ENCODE assay signal across 1 cellular context in the genomic region with DNA sequence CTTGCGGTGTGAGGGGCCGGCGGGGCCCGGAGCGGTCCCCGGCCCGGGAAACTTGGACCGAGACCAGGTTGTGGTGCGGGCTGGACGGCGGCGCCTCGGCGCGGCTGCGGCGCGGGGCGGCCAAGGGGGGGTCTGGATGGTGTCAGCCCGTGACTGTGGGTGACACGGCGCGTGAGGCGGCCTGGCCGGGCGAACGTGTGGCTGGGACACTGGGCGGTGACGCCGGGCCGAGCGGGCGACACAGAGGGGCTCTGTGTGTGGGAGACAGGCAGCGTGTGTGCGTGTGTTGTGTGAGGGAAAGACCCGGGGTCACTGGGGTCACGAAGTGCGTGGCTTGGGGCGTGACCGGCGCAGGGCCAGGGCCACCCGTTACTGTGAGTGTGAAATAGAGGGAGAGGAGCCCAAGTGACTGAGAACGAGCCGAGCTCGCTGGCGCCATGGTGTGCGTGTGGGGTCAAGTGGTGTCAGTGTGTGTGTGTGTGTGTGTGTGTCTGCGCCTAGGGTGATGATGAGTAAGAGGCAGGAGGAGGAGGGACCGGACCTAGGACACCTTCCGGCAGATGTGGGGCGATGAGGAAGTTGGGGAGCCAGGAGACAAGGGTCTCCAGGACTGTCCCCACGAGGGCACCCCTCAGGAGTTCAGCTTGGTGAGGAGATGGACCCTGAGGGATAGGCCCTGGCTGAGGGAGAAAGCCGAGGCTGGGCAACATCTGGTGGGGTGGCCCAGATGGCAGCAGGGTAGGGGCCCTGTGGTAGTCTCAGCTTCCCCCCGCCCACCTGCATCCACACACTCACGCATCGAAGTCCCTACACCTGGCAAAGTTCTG.
TF ChIP-seq lines count a peak whose summit lies in the region.

No MANE protein-coding gene starts in this region.

TF ChIP-seq in K562, 482 proteins besides CTCF, POLR2A, EP300 and RAD21 (continued from another document and continues in another):
- TF ChIP-seq SMARCA5 (IDR thresholded peaks at IDR 0.05) (peak; percentile 74; the same call in 1 of the 2 replicates), SMARCB1 (IDR thresholded peaks at IDR 0.05; ENCODE audit: insufficient read length, low read depth) (no peak), GATA2 (CRISPR knock-in tag; IDR thresholded peaks at IDR 0.05) (no peak), HBP1 (CRISPR knock-in tag; IDR thresholded peaks at IDR 0.05) (peak; percentile 91; the same call in 1 of the 2 replicates), HMG20B (CRISPR knock-in tag; IDR thresholded peaks at IDR 0.05) (no peak), ZNF57 (CRISPR knock-in tag; IDR thresholded peaks at IDR 0.05) (no peak), ZNF398 (CRISPR knock-in tag; IDR thresholded peaks at IDR 0.05) (no peak), RREB1 (CRISPR knock-in tag; IDR thresholded peaks at IDR 0.05) (no peak), TEAD2 (tag; IDR thresholded peaks at IDR 0.05) (no peak), TBP (optimal IDR thresholded peaks at IDR 0.05; ENCODE audit: low read depth, low read length) (peak; percentile 58), CREB1 (IDR thresholded peaks at IDR 0.05) (no peak), CREB1 (CRISPR knock-in tag; IDR thresholded peaks at IDR 0.05) (peak; percentile 62), RFX7 (CRISPR knock-in tag; IDR thresholded peaks at IDR 0.05) (no peak), POLR2G (IDR thresholded peaks at IDR 0.05; ENCODE audit: low read depth, low read length) (peak; percentile 44), BRF2 (IDR thresholded peaks at IDR 0.05; ENCODE audit: borderline replicate concordance, insufficient read depth, insufficient read length) (no peak), NFRKB (IDR thresholded peaks at IDR 0.05; ENCODE audit: low read depth) (0 out of 2 replicates have a peak, but pooled peaks have one; percentile 40), FOXK2 (conservative IDR thresholded peaks at IDR 0.05 in 1 of 2, IDR thresholded peaks at IDR 0.05 in 1 of 2; ENCODE audit: low read depth in 2 of 2) (peak in 1 of 2 experiments; percentile 62; a peak in 1 of 4 replicates), ZBTB26 (CRISPR knock-in tag; IDR thresholded peaks at IDR 0.05) (peak; percentile 65; the same call in 1 of the 2 replicates), TRIM28 (IDR thresholded peaks at IDR 0.05) (no peak), ILF3 (IDR thresholded peaks at IDR 0.05; ENCODE audit: borderline replicate concordance) (no peak), BCL6 (CRISPR knock-in tag; IDR thresholded peaks at IDR 0.05) (no peak), ZBTB7A (IDR thresholded peaks at IDR 0.05; ENCODE audit: borderline replicate concordance, control insufficient read depth, low read depth, low read length) (peak; percentile 74; the same call in 1 of the 2 replicates), ETS2 (tag; IDR thresholded peaks at IDR 0.05; ENCODE audit: borderline replicate concordance, poor library complexity, severe bottlenecking) (no peak), ZKSCAN3 (CRISPR knock-in tag; IDR thresholded peaks at IDR 0.05) (no peak), MIER1 (IDR thresholded peaks at IDR 0.05; ENCODE audit: low read depth) (peak; percentile 62), SAFB (IDR thresholded peaks at IDR 0.05; ENCODE audit: borderline replicate concordance, low read depth, low read length) (peak; percentile 47; the same call in 1 of the 2 replicates), THRA (IDR thresholded peaks at IDR 0.05) (no peak), ZNF3 (CRISPR knock-in tag; IDR thresholded peaks at IDR 0.05) (no peak), ZNF444 (CRISPR knock-in tag; IDR thresholded peaks at IDR 0.05) (no peak), BMI1 (IDR thresholded peaks at IDR 0.05; ENCODE audit: low read length) (no peak), TCF7 (IDR thresholded peaks at IDR 0.05; ENCODE audit: borderline replicate concordance) (no peak)
- TF ChIP-seq, protein P1, sequence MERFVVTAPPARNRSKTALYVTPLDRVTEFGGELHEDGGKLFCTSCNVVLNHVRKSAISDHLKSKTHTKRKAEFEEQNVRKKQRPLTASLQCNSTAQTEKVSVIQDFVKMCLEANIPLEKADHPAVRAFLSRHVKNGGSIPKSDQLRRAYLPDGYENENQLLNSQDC (CRISPR knock-in tag; IDR thresholded peaks at IDR 0.05): no peak
- TF ChIP-seq, protein P2, sequence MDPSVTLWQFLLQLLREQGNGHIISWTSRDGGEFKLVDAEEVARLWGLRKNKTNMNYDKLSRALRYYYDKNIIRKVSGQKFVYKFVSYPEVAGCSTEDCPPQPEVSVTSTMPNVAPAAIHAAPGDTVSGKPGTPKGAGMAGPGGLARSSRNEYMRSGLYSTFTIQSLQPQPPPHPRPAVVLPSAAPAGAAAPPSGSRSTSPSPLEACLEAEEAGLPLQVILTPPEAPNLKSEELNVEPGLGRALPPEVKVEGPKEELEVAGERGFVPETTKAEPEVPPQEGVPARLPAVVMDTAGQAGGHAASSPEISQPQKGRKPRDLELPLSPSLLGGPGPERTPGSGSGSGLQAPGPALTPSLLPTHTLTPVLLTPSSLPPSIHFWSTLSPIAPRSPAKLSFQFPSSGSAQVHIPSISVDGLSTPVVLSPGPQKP (CRISPR knock-in tag; IDR thresholded peaks at IDR 0.05): no peak
- TF ChIP-seq, protein P3, sequence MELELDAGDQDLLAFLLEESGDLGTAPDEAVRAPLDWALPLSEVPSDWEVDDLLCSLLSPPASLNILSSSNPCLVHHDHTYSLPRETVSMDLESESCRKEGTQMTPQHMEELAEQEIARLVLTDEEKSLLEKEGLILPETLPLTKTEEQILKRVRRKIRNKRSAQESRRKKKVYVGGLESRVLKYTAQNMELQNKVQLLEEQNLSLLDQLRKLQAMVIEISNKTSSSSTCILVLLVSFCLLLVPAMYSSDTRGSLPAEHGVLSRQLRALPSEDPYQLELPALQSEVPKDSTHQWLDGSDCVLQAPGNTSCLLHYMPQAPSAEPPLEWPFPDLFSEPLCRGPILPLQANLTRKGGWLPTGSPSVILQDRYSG (tag; conservative IDR thresholded peaks at IDR 0.05; ENCODE audit: low read depth): no peak
- TF ChIP-seq, protein P4, sequence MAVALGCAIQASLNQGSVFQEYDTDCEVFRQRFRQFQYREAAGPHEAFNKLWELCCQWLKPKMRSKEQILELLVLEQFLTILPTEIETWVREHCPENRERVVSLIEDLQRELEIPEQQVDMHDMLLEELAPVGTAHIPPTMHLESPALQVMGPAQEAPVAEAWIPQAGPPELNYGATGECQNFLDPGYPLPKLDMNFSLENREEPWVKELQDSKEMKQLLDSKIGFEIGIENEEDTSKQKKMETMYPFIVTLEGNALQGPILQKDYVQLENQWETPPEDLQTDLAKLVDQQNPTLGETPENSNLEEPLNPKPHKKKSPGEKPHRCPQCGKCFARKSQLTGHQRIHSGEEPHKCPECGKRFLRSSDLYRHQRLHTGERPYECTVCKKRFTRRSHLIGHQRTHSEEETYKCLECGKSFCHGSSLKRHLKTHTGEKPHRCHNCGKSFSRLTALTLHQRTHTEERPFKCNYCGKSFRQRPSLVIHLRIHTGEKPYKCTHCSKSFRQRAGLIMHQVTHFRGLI (CRISPR knock-in tag; IDR thresholded peaks at IDR 0.05): no peak
